Comparison of ENCODE assay signal across 14 cellular contexts in genomic region chr12:76080017-76080728, GRCh38. TPM values are rescaled to one million over a fixed set of nuclear protein-coding genes. Genes with fewer than 3 reads are reported as not detected.
DNase-seq lines count a peak whose midpoint lies in the region; ATAC-seq and TF ChIP-seq lines count a peak whose summit lies in the region.
"Had no signal": no experiment of that assay in that cellular context is flagged by ENCODE, and none has a peak within 500 bp of the region (broad histone marks: within the 10 kb centered on the region; RNA-seq: fewer than 3 reads in every experiment).

No MANE protein-coding gene starts in this region.

- peaks cover 43% of the 10 kb centered on the region for H3K36me3 Mint-ChIP-seq in effector memory CD8-positive, alpha-beta T cell (ENCODE audit: insufficient read depth)
- H3K36me3 Mint-ChIP-seq in activated naive CD4-positive, alpha-beta T cell treated with anti-CD3 and anti-CD28 coated beads for 36 hours (ENCODE audit: low read depth): peaks cover 54% of the 10 kb centered on the region
- H3K36me3 Mint-ChIP-seq: natural killer cell had no signal

- H3K36me3 ChIP-seq in DOHH2 (ENCODE audit: control insufficient read depth, low read length): peaks cover 91% of the 10 kb centered on the region
- H3K36me3 ChIP-seq in lower lobe of right lung: peaks cover 10% of the 10 kb centered on the region
- H3K36me3 ChIP-seq: uterus had no signal

- ATAC-seq in effector memory CD8-positive, alpha-beta T cell (replicated peaks): no peak
- ATAC-seq in HG03139 (IDR thresholded peaks at IDR 0.05; ENCODE audit: unreplicated experiment): no peak
- no peak for ATAC-seq in lower lobe of right lung
- ATAC-seq: natural killer cell had no signal

- H3K79me2 ChIP-seq in DOHH2 (ENCODE audit: control insufficient read depth, low read length): peaks cover 93% of the 10 kb centered on the region

- H3K27me3 ChIP-seq in DOHH2 (ENCODE audit: control insufficient read depth, low read length): no peaks in the 10 kb centered on the region
- no peaks in the 10 kb centered on the region for H3K27me3 ChIP-seq in lower lobe of right lung (ENCODE audit: low read depth)
- H3K27me3 ChIP-seq: uterus had no signal

- H3K4me3 Mint-ChIP-seq in effector memory CD8-positive, alpha-beta T cell: no peak overlapping the region
- no peak overlapping the region for H3K4me3 Mint-ChIP-seq in activated naive CD4-positive, alpha-beta T cell treated with anti-CD3 and anti-CD28 coated beads for 36 hours
- H3K4me3 Mint-ChIP-seq: activated T-helper 1 cell treated with anti-CD3 and anti-CD28 coated beads, Interleukin-12 subunit alpha, Interleukin-12 subunit beta, Interleukin-2, Interleukin-4 antibody, amounts not matched to agents 30 ng/mL and 10 ng/mL and 1 ng/mL, durations not matched to agents 14 hours and 24 hours and 36 hours; natural killer cell had no signal

- intact Hi-C loops in lower lobe of right lung (cut with DNase I): no loop called here
- intact Hi-C loops in activated naive CD4-positive, alpha-beta T cell treated with anti-CD3 and anti-CD28 coated beads for 36 hours (cut with micrococcal nuclease): loop anchor here (1.0 to 5.0 kb wide), 2 partner anchors 8 to 1543 kb away; partner anchors contain the start of gene ATXN7L3B

- H3K4me3 ChIP-seq in DOHH2 (ENCODE audit: low read length) (peak overlapping the region; percentile 82), lower lobe of right lung (no peak overlapping the region)
- H3K4me3 ChIP-seq: uterus had no signal

- CTCF ChIA-PET in activated naive CD4-positive, alpha-beta T cell treated with anti-CD3 and anti-CD28 coated beads for 36 hours (lab: Charles Lee): interaction anchor here (0.6 kb wide), 1 partner anchor 46 kb away, joined by 6 read pairs; no protein-coding TSS in a partner anchor

- no peak for TF ChIP-seq CTCF in DOHH2 (IDR thresholded peaks at IDR 0.05; ENCODE audit: low read depth, low read length, poor library complexity, severe bottlenecking)
- no peak for TF ChIP-seq CTCF in lower lobe of right lung (IDR thresholded peaks at IDR 0.05)

- H3K27ac ChIP-seq in DOHH2 (ENCODE audit: low read depth, low read length) (no peak overlapping the region), lower lobe of right lung (no peak overlapping the region)
- H3K27ac ChIP-seq: uterus had no signal

- peak overlapping the region; percentile 93 for H3K4me2 ChIP-seq in DOHH2 (ENCODE audit: low read length)

- no peaks in the 10 kb centered on the region for H3K9me3 ChIP-seq in DOHH2 (ENCODE audit: control insufficient read depth, insufficient read depth, low read length)
- peaks cover 10% of the 10 kb centered on the region for H3K9me3 ChIP-seq in lower lobe of right lung
- H3K9me3 ChIP-seq: uterus had no signal

- no peaks in the 10 kb centered on the region for H3K9me3 Mint-ChIP-seq in effector memory CD8-positive, alpha-beta T cell
- H3K9me3 Mint-ChIP-seq in activated naive CD4-positive, alpha-beta T cell treated with anti-CD3 and anti-CD28 coated beads for 36 hours: peaks cover 2% of the 10 kb centered on the region
- H3K9me3 Mint-ChIP-seq: natural killer cell had no signal

- H3K4me1 ChIP-seq in DOHH2 (ENCODE audit: control insufficient read depth, low read length) (peaks cover 70% of the 10 kb centered on the region), lower lobe of right lung (peaks cover 50% of the 10 kb centered on the region)

- H3K27me3 Mint-ChIP-seq in effector memory CD8-positive, alpha-beta T cell: no peaks in the 10 kb centered on the region
- H3K27me3 Mint-ChIP-seq in activated naive CD4-positive, alpha-beta T cell treated with anti-CD3 and anti-CD28 coated beads for 36 hours (ENCODE audit: low read depth): no peaks in the 10 kb centered on the region

- 0 out of 2 replicates have a peak, but pooled peaks cover 3% of the 10 kb centered on the region for H3F3A ChIP-seq in DOHH2 (ENCODE audit: control insufficient read depth, insufficient read depth)

- peaks cover 46 to 67% of the 10 kb centered on the region in 2 donors for H3K4me1 Mint-ChIP-seq in effector memory CD8-positive, alpha-beta T cell (ENCODE audit: low read depth in 2 of 2)
- peaks cover 66% of the 10 kb centered on the region for H3K4me1 Mint-ChIP-seq in activated naive CD4-positive, alpha-beta T cell treated with anti-CD3 and anti-CD28 coated beads for 36 hours (ENCODE audit: low read depth)

- H4K20me1 ChIP-seq in DOHH2 (ENCODE audit: control insufficient read depth, insufficient read depth, low read depth, low read length): peaks cover 73% of the 10 kb centered on the region

- no peak overlapping the region for H3K27ac Mint-ChIP-seq in effector memory CD8-positive, alpha-beta T cell
- H3K27ac Mint-ChIP-seq in activated naive CD4-positive, alpha-beta T cell treated with anti-CD3 and anti-CD28 coated beads for 36 hours: no peak overlapping the region
- H3K27ac Mint-ChIP-seq: activated T-helper 1 cell treated with anti-CD3 and anti-CD28 coated beads, Interleukin-12 subunit alpha, Interleukin-12 subunit beta, Interleukin-2, Interleukin-4 antibody, amounts not matched to agents 30 ng/mL and 10 ng/mL and 1 ng/mL, durations not matched to agents 14 hours and 24 hours and 36 hours; natural killer cell had no signal

- peak; percentile 8 for DNase-seq in AG08396 (ENCODE audit: low spot score)
- peak; percentile 95 for DNase-seq in NCI-H345 (lab: John Stamatoyannopoulos, UW)
- DNase-seq in amniotic epithelial cell (ENCODE audit: low read depth): peak; percentile 71
- no peak for DNase-seq in effector memory CD8-positive, alpha-beta T cell
- DNase-seq in lower lobe of right lung: no peak
- DNase-seq in activated naive CD4-positive, alpha-beta T cell treated with anti-CD3 and anti-CD28 coated beads for 36 hours: no peak
- DNase-seq: CD4-positive, alpha-beta memory T cell; cerebellar nuclear complex; natural killer cell; NCI-H146; uterus had no signal

- no peaks in the 10 kb centered on the region for H3K9me2 ChIP-seq in DOHH2 (replicated peaks; ENCODE audit: control insufficient read depth, low read length)

RNA-seq across cellular contexts. Expression of gene NAP1L1, which starts 4.3 kb away (rescaled TPM):
- 429 TPM for total RNA-seq in lower lobe of right lung
- total RNA-seq in activated naive CD4-positive, alpha-beta T cell treated with anti-CD3 and anti-CD28 coated beads for 36 hours: 1,000 to 10,000 TPM; 1,078 to 1,092 TPM

RNA-seq across cellular contexts. Expression of gene PHLDA1, which starts 48.6 kb away (rescaled TPM):
- total RNA-seq in lower lobe of right lung: 12.2 TPM
- 1 to 10 TPM; 2.7 to 2.8 TPM for total RNA-seq in activated naive CD4-positive, alpha-beta T cell treated with anti-CD3 and anti-CD28 coated beads for 36 hours

Comparison
In these comparisons a context has a peak if more than half of its experiments do, and no peak if none do; other contexts are left out.
1. DNase-seq: peak in AG08396 (single experiment), NCI-H345 (single experiment) and amniotic epithelial cell (single experiment); none in effector memory CD8-positive, alpha-beta T cell (0 of 3), lower lobe of right lung (single experiment) and activated naive CD4-positive, alpha-beta T cell treated with anti-CD3 and anti-CD28 coated beads for 36 hours (single experiment).